In the genomic region with DNA sequence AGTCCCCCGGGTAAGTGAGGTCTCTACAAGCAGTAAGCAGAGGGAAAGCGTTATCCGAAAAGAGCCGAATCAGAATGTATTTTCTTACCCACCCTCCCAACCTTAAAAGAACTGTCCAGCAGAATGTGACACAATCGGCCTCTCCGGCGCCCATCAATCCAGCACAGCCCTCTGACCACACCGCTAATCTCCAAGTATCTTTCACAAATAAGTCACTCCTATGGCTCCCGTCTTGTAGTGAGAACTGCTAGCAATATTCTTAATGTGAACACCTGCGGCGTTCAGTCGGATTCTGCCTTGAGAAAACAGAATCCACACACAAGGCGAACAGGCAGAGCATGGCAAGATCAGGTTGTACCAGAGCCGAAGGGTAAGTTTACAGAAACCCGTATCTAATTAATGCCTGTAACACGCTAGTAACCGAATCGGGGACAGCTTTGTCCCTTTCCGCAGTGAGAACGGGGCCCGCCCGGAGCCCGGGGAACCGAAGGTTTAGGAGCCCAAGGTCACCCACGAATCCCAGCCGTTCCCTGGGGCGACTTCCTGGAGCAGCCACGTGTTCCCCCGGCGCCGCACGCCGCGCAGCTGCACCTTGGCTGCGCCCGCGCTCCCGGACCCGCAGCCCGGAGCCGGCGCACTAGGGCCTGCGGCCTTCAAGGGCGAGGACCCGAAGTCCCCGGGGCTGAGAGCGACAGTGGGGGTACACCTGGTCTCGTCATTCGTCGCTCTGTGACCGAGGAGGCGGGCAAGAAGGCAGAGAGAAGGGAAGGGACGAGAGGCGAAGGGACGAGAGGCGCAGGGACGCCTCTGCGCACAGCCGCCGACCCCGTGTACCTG, we compare ENCODE assay signal across 8 cellular contexts. TPM values are rescaled to one million over a fixed set of nuclear protein-coding genes. Genes with fewer than 3 reads are reported as not detected.
DNase-seq lines count a peak whose midpoint lies in the region; ATAC-seq, FAIRE-seq and TF ChIP-seq lines count a peak whose summit lies in the region.

No MANE protein-coding gene starts in this region.

- H3K4me3 ChIP-seq in skin epidermis: peak overlapping the region; percentile 72 to 99 (median 92)

- peak overlapping the region; percentile 79 to 99 (median 94) for H3K27ac ChIP-seq in skin epidermis

- TF ChIP-seq CTCF in MCF 10A (IDR thresholded peaks at IDR 0.05; ENCODE audit: unreplicated experiment): no peak

- peak; percentile 9 for FAIRE-seq in GM12892 (lab: Jason Lieb, UNC)

- no peak for TF ChIP-seq POLR2A in GM12892 (IDR thresholded peaks at IDR 0.05; ENCODE audit: low read depth, low read length)

- ATAC-seq in HG02610 (IDR thresholded peaks at IDR 0.05; ENCODE audit: unreplicated experiment): peak; percentile 34

- peaks cover 22% of the 10 kb centered on the region for H3K36me3 Mint-ChIP-seq in MCF 10A (ENCODE audit: insufficient read depth, unreplicated experiment)

- DNase-seq in GM12892 (ENCODE audit: insufficient read length) (peak; percentile 45), NCI-H1092 treated with DMSO at 0.1 percent for 48 hours (lab: John Stamatoyannopoulos, UW) (peak; percentile 60), UCSD-AML1 (lab: John Stamatoyannopoulos, UW; ENCODE audit: unreplicated experiment) (peak; percentile 62), MCF 10A (ENCODE audit: unreplicated experiment) (peak; percentile 64), iPS-NIHi7 (ENCODE audit: extremely low spot score) (peak; percentile 53), SHP77 treated with DMSO at 0.1 percent for 48 hours (lab: John Stamatoyannopoulos, UW) (no peak)

- POLR2A ChIA-PET in MCF 10A (lab: Yijun Ruan, JAX): interaction anchor here (0.6 to 5.6 kb wide), 12 partner anchors 8 to 660 kb away, joined by 3 to 70 read pairs (median 4); partner anchors contain the start of gene DYNLT2B

- no peaks in the 10 kb centered on the region for H3K27me3 Mint-ChIP-seq in MCF 10A (ENCODE audit: insufficient read depth, unreplicated experiment)

- H3K27ac Mint-ChIP-seq in MCF 10A (ENCODE audit: low read depth, unreplicated experiment): peak overlapping the region; percentile 87

- intact Hi-C loops in MCF 10A (cut with micrococcal nuclease): loop anchor here (2.0 kb wide), 1 partner anchor 62 kb away; no protein-coding TSS in a partner anchor

- CTCF ChIA-PET in MCF 10A (lab: Yijun Ruan, JAX): interaction anchor here (0.6 to 1.2 kb wide), 2 partner anchors 25 to 115 kb away, joined by 3 to 4 read pairs; no protein-coding TSS in a partner anchor

- BruUV-seq in MCF 10A (replicated peaks; lab: Mats Ljungman, UMichigan): no TSS peak

- H3K9me3 Mint-ChIP-seq in MCF 10A (ENCODE audit: unreplicated experiment): no peaks in the 10 kb centered on the region

- peaks cover 6% of the 10 kb centered on the region for H3K4me1 Mint-ChIP-seq in MCF 10A (ENCODE audit: insufficient read depth, unreplicated experiment)

- H3K4me3 Mint-ChIP-seq in MCF 10A (ENCODE audit: unreplicated experiment): peak overlapping the region; percentile 94

RNA-seq across cellular contexts. Expression of gene TFRC, which starts 0.7 kb away (rescaled TPM):
- 339 TPM for polyA plus RNA-seq in GM12892 (2012; ENCODE audit: missing spikeins)
- 72.9 and 108 TPM in 2 replicates for total RNA-seq in MCF 10A (2022)
